In genomic region chr9:137390553-137391410, GRCh38 we compare ENCODE assay signal across 1 cellular context.
TF ChIP-seq lines count a peak whose summit lies in the region.

No MANE protein-coding gene starts in this region.

TF ChIP-seq in GM23338, 12 proteins besides CTCF, POLR2A, EP300 and RAD21 (continued from another document):
- TF ChIP-seq ZNF462 (CRISPR knock-in tag; IDR thresholded peaks at IDR 0.05) (no peak), JUNB (IDR thresholded peaks at IDR 0.05; ENCODE audit: unreplicated experiment) (no peak), STAT1 (IDR thresholded peaks at IDR 0.05; ENCODE audit: unreplicated experiment) (no peak), NANOG (IDR thresholded peaks at IDR 0.05; ENCODE audit: borderline replicate concordance) (no peak), ZNF114 (CRISPR knock-in tag; IDR thresholded peaks at IDR 0.05) (no peak), EZH2 (IDR thresholded peaks at IDR 0.05; ENCODE audit: low read depth, unreplicated experiment) (no peak), ETS1 (IDR thresholded peaks at IDR 0.05) (no peak)
